Comparison of ENCODE assay signal across 7 cellular contexts in genomic region chr22:40345271-40345670, GRCh38. TPM values are rescaled to one million over a fixed set of nuclear protein-coding genes. Genes with fewer than 3 reads are reported as not detected.
DNase-seq lines count a peak whose midpoint lies in the region; ATAC-seq and TF ChIP-seq lines count a peak whose summit lies in the region.

No MANE protein-coding gene starts in this region.

- H3K36me3 ChIP-seq in HAP-1 (replicated peaks) (peaks cover 20% of the 10 kb centered on the region), SJSA1 (peaks cover 29% of the 10 kb centered on the region), prostate gland (no peaks in the 10 kb centered on the region)

- H3K27me3 ChIP-seq in HAP-1 (ENCODE audit: low read depth): no peaks in the 10 kb centered on the region
- H3K27me3 ChIP-seq in SJSA1 (replicated peaks): no peaks in the 10 kb centered on the region
- no peaks in the 10 kb centered on the region for H3K27me3 ChIP-seq in dorsolateral prefrontal cortex
- H3K27me3 ChIP-seq in prostate gland (replicated peaks; ENCODE audit: insufficient read depth): no peaks in the 10 kb centered on the region

- intact Hi-C loops in dorsolateral prefrontal cortex (cut with DNase I) (loop anchor here (5.0 to 10.0 kb wide), 5 partner anchors 163 to 810 kb away; partner anchors contain the start of genes RPS19BP1 (in 1 of the 2) and TNRC6B (in 1 of the 2)), prostate gland (cut with DNase I) (loop anchor here (5.0 to 10.0 kb wide), 4 partner anchors 68 to 810 kb away; partner anchors contain the start of genes RPS19BP1 and TNRC6B)

- H3K27ac ChIP-seq in SJSA1 (no peak overlapping the region; the same call in 1 of the 2 replicates), dorsolateral prefrontal cortex (peak overlapping the region in 17 of 59 donors; percentile 72 to 89 (median 84)), prostate gland (peak overlapping the region; percentile 82 to 87)

- no peak for DNase-seq in HAP-1 (ENCODE audit: low spot score in 2 of 2)
- DNase-seq in SJSA1 (ENCODE audit: low read depth in 1 of 2, low spot score in 2 of 2): no peak
- DNase-seq in dorsolateral prefrontal cortex: no peak
- DNase-seq in prostate gland (ENCODE audit: low spot score): no peak
- no peak for DNase-seq in left lobe of liver (ENCODE audit: low spot score)
- no peak for DNase-seq in 8988T

- 68% methylated on average over 6 of the region's 6 CpGs for WGBS in prostate gland

- no peak for ATAC-seq in left lobe of liver
- no peak for ATAC-seq in GM21619 (IDR thresholded peaks at IDR 0.05; ENCODE audit: unreplicated experiment)

- no peaks in the 10 kb centered on the region for H3K9me3 ChIP-seq in HAP-1
- no peaks in the 10 kb centered on the region for H3K9me3 ChIP-seq in SJSA1 (replicated peaks)
- no peaks in the 10 kb centered on the region for H3K9me3 ChIP-seq in prostate gland

- peak overlapping the region; percentile 93 for H3K4me3 ChIP-seq in HAP-1
- peak overlapping the region; percentile 72 for H3K4me3 ChIP-seq in SJSA1
- H3K4me3 ChIP-seq in dorsolateral prefrontal cortex: peak overlapping the region in 58 of 59 donors; percentile 62 to 96 (median 86)
- peak overlapping the region; percentile 67 to 88 for H3K4me3 ChIP-seq in prostate gland

- no peak for TF ChIP-seq POLR2A in prostate gland (IDR thresholded peaks at IDR 0.05)

- in situ Hi-C loops in HAP-1 (cut with MboI; ENCODE audit: low sequenced_read_pairs): loop anchor here (10.0 kb wide), 2 partner anchors 300 to 810 kb away; partner anchors contain the start of gene RPS19BP1

- TF ChIP-seq CTCF in dorsolateral prefrontal cortex (IDR thresholded peaks at IDR 0.05 in 54 of 56, conservative IDR thresholded peaks at IDR 0.05 in 2 of 56; ENCODE audit: low read depth in 1 of 56, partially characterized antibody in 56 of 56): no peak
- no peak for TF ChIP-seq CTCF in prostate gland (IDR thresholded peaks at IDR 0.05)

- peaks cover 4% of the 10 kb centered on the region; the same call in 1 of the 2 replicates for H3K4me1 ChIP-seq in HAP-1
- peaks cover 16% of the 10 kb centered on the region for H3K4me1 ChIP-seq in SJSA1 (replicated peaks)
- H3K4me1 ChIP-seq in prostate gland (replicated peaks): peaks cover 4% of the 10 kb centered on the region

RNA-seq across cellular contexts. Expression of gene ADSL, which starts 1.0 kb away (rescaled TPM):
- total RNA-seq in SJSA1 (2014; rRNA removed; shearing (Covaris generic)): 122 and 201 TPM in 2 replicates
- total RNA-seq in dorsolateral prefrontal cortex: 10 to 100 TPM; 19.7 to 50.9 (median 31.0) TPM
- total RNA-seq in prostate gland: 10 to 100 TPM; 63.9 to 64.5 TPM
- 19.0 TPM for total RNA-seq in left lobe of liver

RNA-seq across cellular contexts. Expression of gene SGSM3, which starts 25.1 kb away (rescaled TPM):
- total RNA-seq in SJSA1 (2014; rRNA removed; shearing (Covaris generic)): 39.6 and 45.3 TPM in 2 replicates
- total RNA-seq in dorsolateral prefrontal cortex (100 to 1,000 TPM in 52 of 120 experiments, 10 to 100 TPM in 68; 65.9 to 153 (median 96.7) TPM), prostate gland (100 to 1,000 TPM; 148 to 155 TPM), left lobe of liver (31.4 TPM)
